Comparison of ENCODE assay signal across 8 cellular contexts in the genomic region with DNA sequence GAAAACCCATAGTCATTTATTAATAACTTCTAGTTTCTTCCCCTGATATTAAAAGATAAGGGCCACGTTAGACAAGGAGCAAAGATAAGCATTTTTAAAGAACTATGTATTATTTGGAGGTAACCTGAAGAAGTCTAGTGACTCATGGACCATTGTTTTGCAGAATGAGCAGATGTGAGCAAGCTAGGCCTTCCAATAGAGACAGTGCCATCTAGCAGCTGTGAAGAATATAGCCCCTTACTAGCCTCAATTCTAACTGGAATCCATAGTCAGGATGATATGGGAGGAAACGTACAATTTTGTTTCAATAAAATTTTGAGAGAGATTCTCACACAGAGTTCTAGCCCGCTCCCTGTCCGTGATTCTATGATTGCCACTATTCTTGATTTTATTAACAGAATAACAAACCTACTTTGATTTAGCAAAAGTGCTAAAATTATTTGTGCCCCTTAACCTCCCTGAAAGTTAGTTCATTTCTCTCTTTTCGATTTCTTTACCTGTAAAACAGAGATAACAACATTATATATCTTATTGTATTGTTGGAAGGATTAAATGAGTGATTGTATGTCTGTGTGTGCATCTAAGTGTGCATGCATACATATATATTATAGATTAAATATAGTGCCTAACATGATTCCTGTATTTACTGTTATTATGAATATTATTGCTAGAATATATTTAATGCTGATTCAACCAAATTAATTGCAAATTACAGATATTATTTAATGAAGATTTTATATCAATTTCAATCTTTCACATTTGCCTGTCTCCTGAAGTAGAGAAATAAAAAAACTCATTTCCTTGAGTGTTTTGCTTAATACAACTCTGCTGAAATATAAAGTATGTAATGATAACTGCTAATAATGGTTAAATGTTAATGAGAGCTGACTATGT. TPM values are rescaled to one million over a fixed set of nuclear protein-coding genes. Genes with fewer than 3 reads are reported as not detected.
DNase-seq lines count a peak whose midpoint lies in the region; ATAC-seq and TF ChIP-seq lines count a peak whose summit lies in the region.

No MANE protein-coding gene starts in this region.

- H3K4me3 ChIP-seq in Caco-2 (ENCODE audit: low read depth, low read length) (no peak overlapping the region), dorsolateral prefrontal cortex (no peak overlapping the region)
- H3K4me3 ChIP-seq in naive thymus-derived CD4-positive, alpha-beta T cell (ENCODE audit: low read length) = no peak overlapping the region

- DNase-seq in Caco-2 (peak; percentile 41 to 52), NOMO-1 treated with dmso at 0.1 percent for 144 hours (lab: John Stamatoyannopoulos, UW; ENCODE audit: unreplicated experiment) (peak; percentile 70), dorsolateral prefrontal cortex (no peak), mucosa of gallbladder (ENCODE audit: low spot score) (no peak)
- no peak for DNase-seq in naive thymus-derived CD4-positive, alpha-beta T cell
- no peak for DNase-seq in activated naive CD4-positive, alpha-beta T cell treated with anti-CD3 and anti-CD28 coated beads, Interleukin-2, amount 50 U/mL, for 16 hours

- H3K27ac ChIP-seq in dorsolateral prefrontal cortex = no peak overlapping the region
- no peak overlapping the region for H3K27ac ChIP-seq in naive thymus-derived CD4-positive, alpha-beta T cell (ENCODE audit: low read depth, low read length)

- H3K4me3 Mint-ChIP-seq in Caco-2 (ENCODE audit: unreplicated experiment) = no peak overlapping the region
- H3K4me3 Mint-ChIP-seq in naive thymus-derived CD4-positive, alpha-beta T cell = no peak overlapping the region

- ATAC-seq in GM19025 (IDR thresholded peaks at IDR 0.05; ENCODE audit: low read depth, unreplicated experiment) (peak; percentile 64), HG03439 (IDR thresholded peaks at IDR 0.05; ENCODE audit: unreplicated experiment) (peak; percentile 82)
- ATAC-seq in naive thymus-derived CD4-positive, alpha-beta T cell = peak; percentile 69

- TF ChIP-seq CTCF in Caco-2 (IDR thresholded peaks at IDR 0.05; ENCODE audit: insufficient read depth in 1 of 2, low read depth in 1 of 2, low read length in 1 of 2, severe bottlenecking in 1 of 2, unreplicated experiment in 1 of 2) (peak; percentile 67 to 84), dorsolateral prefrontal cortex (IDR thresholded peaks at IDR 0.05 in 54 of 56, conservative IDR thresholded peaks at IDR 0.05 in 2 of 56; ENCODE audit: low read depth in 1 of 56, partially characterized antibody in 56 of 56) (peak in 51 of 56 donors; percentile 19 to 65 (median 44))

- H3K36me3 ChIP-seq in Caco-2 (ENCODE audit: control insufficient read depth, insufficient read depth, low read length) = no peaks in the 10 kb centered on the region
- H3K36me3 ChIP-seq in naive thymus-derived CD4-positive, alpha-beta T cell (ENCODE audit: control insufficient read depth in 2 of 3, insufficient read depth in 3 of 3, low read length in 3 of 3) = no peaks in the 10 kb centered on the region

- H3K4me1 ChIP-seq in Caco-2 = peaks cover 18% of the 10 kb centered on the region
- H3K4me1 ChIP-seq in naive thymus-derived CD4-positive, alpha-beta T cell (ENCODE audit: control insufficient read depth in 2 of 2, insufficient read depth in 2 of 2, low read length in 2 of 2) = no peaks in the 10 kb centered on the region

- intact Hi-C loops in Caco-2 (cut with micrococcal nuclease; ENCODE audit: unreplicated experiment) = loop anchor here (1.0 kb wide), 6 partner anchors 22 to 144 kb away; partner anchors contain the start of genes CFAP69, STEAP1 and STEAP2
- intact Hi-C loops in dorsolateral prefrontal cortex (cut with DNase I) = no loop called here
- intact Hi-C loops in naive thymus-derived CD4-positive, alpha-beta T cell (cut with micrococcal nuclease) = no loop called here

- POLR2A ChIA-PET in Caco-2 (lab: Charles Lee) = no interaction called here
- POLR2A ChIA-PET in naive thymus-derived CD4-positive, alpha-beta T cell (lab: Charles Lee) = no interaction called here

- no peaks in the 10 kb centered on the region for H3K27me3 Mint-ChIP-seq in Caco-2 (ENCODE audit: insufficient read depth, unreplicated experiment)
- H3K27me3 Mint-ChIP-seq in naive thymus-derived CD4-positive, alpha-beta T cell = peaks cover 3 to 19% (median 6%) of the 10 kb centered on the region in 5 donors

- H3K9me3 Mint-ChIP-seq in Caco-2 (ENCODE audit: unreplicated experiment) = no peaks in the 10 kb centered on the region
- peaks cover 0 to 3% (median 0%) of the 10 kb centered on the region in 11 donors for H3K9me3 Mint-ChIP-seq in naive thymus-derived CD4-positive, alpha-beta T cell

- no peaks in the 10 kb centered on the region for H3K9me3 ChIP-seq in Caco-2
- H3K9me3 ChIP-seq in naive thymus-derived CD4-positive, alpha-beta T cell (ENCODE audit: control insufficient read depth in 2 of 3, low read length in 3 of 3) = no peaks in the 10 kb centered on the region

- CTCF ChIA-PET in Caco-2 (lab: Charles Lee) = interaction anchor here (0.7 to 1.2 kb wide), 9 partner anchors 14 to 129 kb away, joined by 3 to 8 read pairs (median 3); partner anchors contain the start of gene STEAP2
- CTCF ChIA-PET in naive thymus-derived CD4-positive, alpha-beta T cell (lab: Charles Lee) = interaction anchor here (0.6 kb wide), 1 partner anchor 14 kb away, joined by 3 read pairs; no protein-coding TSS in a partner anchor

- BruUV-seq in Caco-2 (replicated peaks; lab: Mats Ljungman, UMichigan) = no TSS peak

- no peaks in the 10 kb centered on the region for H3K36me3 Mint-ChIP-seq in Caco-2 (ENCODE audit: insufficient read depth, unreplicated experiment)
- no peaks in the 10 kb centered on the region for H3K36me3 Mint-ChIP-seq in naive thymus-derived CD4-positive, alpha-beta T cell

- H3K27me3 ChIP-seq in Caco-2 (replicated peaks; ENCODE audit: control insufficient read depth, insufficient read depth, low read length) (no peaks in the 10 kb centered on the region), dorsolateral prefrontal cortex (no peaks in the 10 kb centered on the region)
- H3K27me3 ChIP-seq in naive thymus-derived CD4-positive, alpha-beta T cell (ENCODE audit: control insufficient read depth in 2 of 2, insufficient read depth in 2 of 2, low read length in 2 of 2) = no peaks in the 10 kb centered on the region

- H3K27ac Mint-ChIP-seq in Caco-2 (ENCODE audit: unreplicated experiment) = no peak overlapping the region
- H3K27ac Mint-ChIP-seq in naive thymus-derived CD4-positive, alpha-beta T cell = no peak overlapping the region

- H3K4me1 Mint-ChIP-seq in Caco-2 (ENCODE audit: low read depth, unreplicated experiment) = peaks cover 15% of the 10 kb centered on the region
- H3K4me1 Mint-ChIP-seq in naive thymus-derived CD4-positive, alpha-beta T cell = no peaks in the 10 kb centered on the region

RNA-seq across cellular contexts. Expression of gene FAM237B, which starts 22.7 kb away (rescaled TPM):
- total RNA-seq in Caco-2 (2022) (not detected in 2 replicates), dorsolateral prefrontal cortex (not detected), mucosa of gallbladder (not detected)
- total RNA-seq in naive thymus-derived CD4-positive, alpha-beta T cell = not detected
- not detected for polyA plus RNA-seq in naive thymus-derived CD4-positive, alpha-beta T cell

RNA-seq across cellular contexts. Expression of gene GTPBP10, which starts 48.1 kb away (rescaled TPM):
- total RNA-seq in Caco-2 (2022) (42.7 and 45.2 TPM in 2 replicates), dorsolateral prefrontal cortex (10 to 100 TPM; 14.6 to 41.8 (median 31.1) TPM), mucosa of gallbladder (19.7 TPM)
- 10 to 100 TPM; 21.5 to 51.4 (median 29.8) TPM for total RNA-seq in naive thymus-derived CD4-positive, alpha-beta T cell
- polyA plus RNA-seq in naive thymus-derived CD4-positive, alpha-beta T cell = 10 to 100 TPM; 42.1 to 47.6 TPM

RNA-seq across cellular contexts. Expression of gene CFAP69, which starts 53.4 kb away (rescaled TPM):
- 4.8 and 7.4 TPM in 2 replicates for total RNA-seq in Caco-2 (2022)
- 10 to 100 TPM in 115 of 120 experiments, 1 to 10 TPM in 5; 7.1 to 31.7 (median 16.0) TPM for total RNA-seq in dorsolateral prefrontal cortex
- total RNA-seq in naive thymus-derived CD4-positive, alpha-beta T cell = under 1 TPM in 2 of 5 experiments, not detected in 3; 0.30 to 0.80 TPM
- not detected for polyA plus RNA-seq in naive thymus-derived CD4-positive, alpha-beta T cell
- 11.6 TPM for total RNA-seq in mucosa of gallbladder

Comparison
In these comparisons a context has a peak if more than half of its experiments do, and no peak if none do; other contexts are left out.
1. DNase-seq: peak in Caco-2 (2 of 2) and NOMO-1 treated with dmso at 0.1 percent for 144 hours (single experiment); none in dorsolateral prefrontal cortex (0 of 10), naive thymus-derived CD4-positive, alpha-beta T cell (0 of 9), mucosa of gallbladder (single experiment) and activated naive CD4-positive, alpha-beta T cell treated with anti-CD3 and anti-CD28 coated beads, Interleukin-2, amount 50 U/mL, for 16 hours (single experiment).
2. Peak in every context shown above with its lines, with median percentiles within 50 percentile points of each other: ATAC-seq.